Comparison of ENCODE assay signal across 19 cellular contexts in the genomic region with DNA sequence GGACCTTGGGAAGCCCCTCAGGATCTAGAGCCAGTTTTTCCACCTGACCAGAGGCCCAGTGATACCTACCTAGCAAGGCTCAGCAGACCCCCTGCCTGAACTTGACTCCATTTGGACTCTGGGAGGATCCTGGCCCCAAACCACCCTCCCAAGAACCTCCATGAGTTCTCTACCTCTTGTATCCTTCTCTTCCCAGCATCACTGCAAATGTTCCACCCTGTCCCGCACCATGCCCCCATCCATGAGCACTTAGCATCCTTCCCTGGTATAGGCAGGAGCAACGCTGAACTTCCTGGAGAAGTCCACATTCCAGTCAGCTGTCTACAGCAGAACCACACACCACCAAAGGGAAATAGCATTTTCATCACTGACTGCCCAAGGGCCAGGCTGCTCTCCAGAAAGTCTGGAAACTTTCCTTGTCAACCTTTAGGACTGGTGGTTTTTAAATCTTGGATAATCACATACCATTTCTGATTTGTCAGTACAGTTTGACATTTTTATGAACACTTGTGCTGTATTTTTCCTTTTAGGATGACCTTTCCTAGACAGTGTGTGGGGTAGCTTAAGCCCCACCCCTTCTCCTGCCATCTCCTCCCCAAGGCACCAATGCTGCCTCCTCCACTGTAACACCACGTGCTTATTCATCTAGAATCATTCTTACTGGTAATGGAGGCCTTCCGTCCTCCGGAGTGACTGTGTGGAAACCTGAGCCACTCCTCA. TPM values are rescaled to one million over a fixed set of nuclear protein-coding genes. Genes with fewer than 3 reads are reported as not detected.
A peak's percentile ranks its signal among the peaks of the same experiment; 100 is the strongest.
DNase-seq lines count a peak whose midpoint lies in the region; ATAC-seq and TF ChIP-seq lines count a peak whose summit lies in the region.
"Had no signal": no experiment of that assay in that cellular context is flagged by ENCODE, and none has a peak within 500 bp of the region (broad histone marks: within the 10 kb centered on the region; RNA-seq: fewer than 3 reads in every experiment).

No MANE protein-coding gene starts in this region.

- BruUV-seq in HCT116 (replicated peaks; lab: Mats Ljungman, UMichigan) = no TSS peak

- ATAC-seq in activated T-cell treated with anti-CD3 and anti-CD28 coated beads, Interleukin-2, amount 50 U/mL, for 4 hours = peak; percentile 16 to 37
- ATAC-seq in HCT116 (peak; percentile 57), HG03565 (IDR thresholded peaks at IDR 0.05; ENCODE audit: unreplicated experiment) (no peak)
- ATAC-seq: left cardiac atrium, upper lobe of right lung had no signal

- CTCF ChIA-PET in HCT116 (lab: Charles Lee) = interaction anchor here (0.9 to 1.0 kb wide), 2 partner anchors 9 to 32 kb away, joined by 4 read pairs; partner anchors contain the start of gene GAA

- H3K27me3 ChIP-seq in HCT116 (ENCODE audit: insufficient read depth, low read length) (0 out of 2 replicates have a peak, but pooled peaks cover 6% of the 10 kb centered on the region), esophagus squamous epithelium (no peaks in the 10 kb centered on the region)
- H3K27me3 ChIP-seq: BLaER1, Peyer's patch, right atrium auricular region, upper lobe of right lung had no signal

- no peak for TF ChIP-seq RAD21 in HCT116 (IDR thresholded peaks at IDR 0.05; ENCODE audit: low read depth)

- no peak overlapping the region for H3K4me3 ChIP-seq in HCT116 (replicated peaks in 1 of 2; ENCODE audit: low read depth in 1 of 2, low read length in 2 of 2)
- no peak overlapping the region for H3K4me3 ChIP-seq in esophagus squamous epithelium
- H3K4me3 ChIP-seq: BLaER1, coronary artery, Peyer's patch, right atrium auricular region, upper lobe of right lung had no signal

- H3K79me2 ChIP-seq in HCT116 (ENCODE audit: insufficient read depth, low read length) = no peaks in the 10 kb centered on the region; the same call in 1 of the 2 replicates

- no peaks in the 10 kb centered on the region for H3K9me3 Mint-ChIP-seq in activated T-cell treated with anti-CD3 and anti-CD28 coated beads, Interleukin-2, amount 50 U/mL, for 4 hours
- no peaks in the 10 kb centered on the region for H3K9me3 Mint-ChIP-seq in activated naive CD8-positive, alpha-beta T cell treated with anti-CD3 and anti-CD28 coated beads for 36 hours
- H3K9me3 Mint-ChIP-seq in nephron progenitor cell = no peaks in the 10 kb centered on the region
- H3K9me3 Mint-ChIP-seq: activated CD4-positive, alpha-beta T cell treated with anti-CD3 and anti-CD28 coated beads, Interleukin-2, amount 10 ng/mL, durations not matched to agents 7 days and 5 days; memory B cell; T-helper 1 cell treated with Interleukin-12 subunit alpha and Interleukin-12 subunit beta and Interleukin-4 antibody, amounts not matched to agents 30 μg/mL and 1 μg/mL, for 36 hours had no signal

- peaks cover 25% of the 10 kb centered on the region for H3K36me3 Mint-ChIP-seq in activated T-cell treated with anti-CD3 and anti-CD28 coated beads, Interleukin-2, amount 50 U/mL, for 4 hours (ENCODE audit: insufficient read depth)
- peaks cover 29% of the 10 kb centered on the region for H3K36me3 Mint-ChIP-seq in activated naive CD8-positive, alpha-beta T cell treated with anti-CD3 and anti-CD28 coated beads for 36 hours
- peaks cover 49% of the 10 kb centered on the region for H3K36me3 Mint-ChIP-seq in nephron progenitor cell (ENCODE audit: low read depth)

- no peak overlapping the region for H2AFZ ChIP-seq in HCT116 (ENCODE audit: low read depth, low read length, poor library complexity, severe bottlenecking)

- no peaks in the 10 kb centered on the region for H3K4me1 Mint-ChIP-seq in activated T-cell treated with anti-CD3 and anti-CD28 coated beads, Interleukin-2, amount 50 U/mL, for 4 hours (ENCODE audit: low read depth)
- H3K4me1 Mint-ChIP-seq in activated naive CD8-positive, alpha-beta T cell treated with anti-CD3 and anti-CD28 coated beads for 36 hours = peaks cover 1% of the 10 kb centered on the region
- peaks cover 2% of the 10 kb centered on the region for H3K4me1 Mint-ChIP-seq in nephron progenitor cell
- H3K4me1 Mint-ChIP-seq: activated CD4-positive, alpha-beta T cell treated with anti-CD3 and anti-CD28 coated beads, Interleukin-2, amount 10 ng/mL, durations not matched to agents 7 days and 5 days; memory B cell had no signal

- peaks cover 46 to 53% of the 10 kb centered on the region in 2 experiments for H3K36me3 ChIP-seq in HCT116 (ENCODE audit: control insufficient read depth in 1 of 2, insufficient read depth in 2 of 2, low read length in 2 of 2)
- H3K36me3 ChIP-seq in esophagus squamous epithelium = peaks cover 29 to 63% (median 34%) of the 10 kb centered on the region in 3 donors

- no peaks in the 10 kb centered on the region for H3K4me1 ChIP-seq in HCT116 (ENCODE audit: control insufficient read depth in 1 of 2, insufficient read depth in 2 of 2, low read length in 2 of 2)
- no peaks in the 10 kb centered on the region for H3K4me1 ChIP-seq in esophagus squamous epithelium
- H3K4me1 ChIP-seq: BLaER1, Peyer's patch, right atrium auricular region, upper lobe of right lung had no signal

- H3K9me2 ChIP-seq in HCT116 (ENCODE audit: insufficient read depth) = no peaks in the 10 kb centered on the region

- H3K9ac ChIP-seq in HCT116 (ENCODE audit: low read length) = no peak overlapping the region
- H3K9ac ChIP-seq: BLaER1 had no signal

- TF ChIP-seq POLR2A in HCT116 (IDR thresholded peaks at IDR 0.05; ENCODE audit: borderline replicate concordance, extremely low read depth, insufficient read depth, insufficient read length) (no peak), esophagus squamous epithelium (IDR thresholded peaks at IDR 0.05) (no peak)

- no peak for TF ChIP-seq CTCF in HCT116 (IDR thresholded peaks at IDR 0.05 in 2 of 3, conservative IDR thresholded peaks at IDR 0.05 in 1 of 3; ENCODE audit: borderline replicate concordance in 1 of 3, insufficient read depth in 1 of 3, low read depth in 2 of 3, low read length in 2 of 3)
- TF ChIP-seq CTCF in nephron progenitor cell (IDR thresholded peaks at IDR 0.05) = no peak
- no peak for TF ChIP-seq CTCF in esophagus squamous epithelium (IDR thresholded peaks at IDR 0.05)

- no peak overlapping the region for H3K4me3 Mint-ChIP-seq in activated T-cell treated with anti-CD3 and anti-CD28 coated beads, Interleukin-2, amount 50 U/mL, for 4 hours
- no peak overlapping the region for H3K4me3 Mint-ChIP-seq in activated naive CD8-positive, alpha-beta T cell treated with anti-CD3 and anti-CD28 coated beads for 36 hours
- no peak overlapping the region for H3K4me3 Mint-ChIP-seq in nephron progenitor cell
- H3K4me3 Mint-ChIP-seq: activated CD4-positive, alpha-beta T cell treated with anti-CD3 and anti-CD28 coated beads, Interleukin-2, amount 10 ng/mL, durations not matched to agents 7 days and 5 days; memory B cell; T-helper 1 cell treated with Interleukin-12 subunit alpha and Interleukin-12 subunit beta and Interleukin-4 antibody, amounts not matched to agents 30 μg/mL and 1 μg/mL, for 36 hours had no signal

- no peak overlapping the region for H3K4me2 ChIP-seq in HCT116 (ENCODE audit: low read length)
- H3K4me2 ChIP-seq: BLaER1 had no signal

- POLR2A ChIA-PET in HCT116 (lab: Charles Lee) = interaction anchor here (0.8 to 2.2 kb wide), 3 partner anchors 9 to 13 kb away, joined by 3 to 8 read pairs (median 4); no protein-coding TSS in a partner anchor

- intact Hi-C loops in HCT116 (cut with micrococcal nuclease) = no loop called here
- intact Hi-C loops in esophagus squamous epithelium (cut with DNase I) = no loop called here

- RAD21 ChIA-PET in HCT116 (lab: Charles Lee; ENCODE audit: low non-redundant PET in 1 of 2, low total read pairs in 2 of 2, uncharacterized antibody in 2 of 2, unreplicated experiment in 2 of 2) = no interaction called here

- H3K27ac ChIP-seq in HCT116 (ENCODE audit: low read depth, low read length) = no peak overlapping the region
- no peak overlapping the region for H3K27ac ChIP-seq in esophagus squamous epithelium
- H3K27ac ChIP-seq: BLaER1, coronary artery, Peyer's patch, right atrium auricular region, upper lobe of right lung had no signal

- no peaks in the 10 kb centered on the region for H4K20me1 ChIP-seq in HCT116 (ENCODE audit: insufficient read depth)

- H3K27ac Mint-ChIP-seq in activated naive CD8-positive, alpha-beta T cell treated with anti-CD3 and anti-CD28 coated beads for 36 hours = peak overlapping the region; percentile 11
- peak overlapping the region; percentile 85 for H3K27ac Mint-ChIP-seq in nephron progenitor cell
- H3K27ac Mint-ChIP-seq: activated CD4-positive, alpha-beta T cell treated with anti-CD3 and anti-CD28 coated beads, Interleukin-2, amount 10 ng/mL, durations not matched to agents 7 days and 5 days; memory B cell; T-helper 1 cell treated with Interleukin-12 subunit alpha and Interleukin-12 subunit beta and Interleukin-4 antibody, amounts not matched to agents 30 μg/mL and 1 μg/mL, for 36 hours had no signal

- no peaks in the 10 kb centered on the region for H3K27me3 Mint-ChIP-seq in activated T-cell treated with anti-CD3 and anti-CD28 coated beads, Interleukin-2, amount 50 U/mL, for 4 hours (ENCODE audit: low read depth)
- peaks cover 7% of the 10 kb centered on the region for H3K27me3 Mint-ChIP-seq in activated naive CD8-positive, alpha-beta T cell treated with anti-CD3 and anti-CD28 coated beads for 36 hours
- H3K27me3 Mint-ChIP-seq in nephron progenitor cell (ENCODE audit: low read depth, poor library complexity) = peaks cover 6% of the 10 kb centered on the region

- H3K9me3 ChIP-seq in HCT116 (ENCODE audit: control insufficient read depth in 1 of 2, insufficient read depth in 1 of 2, low read depth in 1 of 2, low read length in 2 of 2) = no peaks in the 10 kb centered on the region
- no peaks in the 10 kb centered on the region for H3K9me3 ChIP-seq in esophagus squamous epithelium
- H3K9me3 ChIP-seq: BLaER1, Peyer's patch, right atrium auricular region, upper lobe of right lung had no signal

- no peak for DNase-seq in activated T-cell treated with anti-CD3 and anti-CD28 coated beads, Interleukin-2, amount 50 U/mL, for 4 hours
- DNase-seq in activated T-cell treated with anti-CD3 and anti-CD28 coated beads, Interleukin-2, amount 50 U/mL, for 48 hours = no peak
- DNase-seq in HCT116 (ENCODE audit: low read depth, low spot score) (no peak), nephron progenitor cell (no peak), esophagus squamous epithelium (lab: John Stamatoyannopoulos, UW) (no peak)
- DNase-seq in activated naive CD8-positive, alpha-beta T cell treated with anti-CD3 and anti-CD28 coated beads for 36 hours = no peak
- DNase-seq in effector CD4-positive, alpha-beta T cell = no peak
- DNase-seq: activated CD4-positive, alpha-beta T cell treated with anti-CD3 and anti-CD28 coated beads, Interleukin-2, amount 10 ng/mL, durations not matched to agents 7 days and 5 days; left cardiac atrium; NCI-H1105 treated with DMSO at 0.1 percent for 48 hours; NCI-H2081 treated with DMSO at 0.1 percent for 48 hours; Peyer's patch; upper lobe of right lung had no signal

- 80 to 85% methylated on average over 2 to 4 of the region's 5 CpGs for WGBS in esophagus squamous epithelium, 2 donors

RNA-seq across cellular contexts. Expression of gene EIF4A3, which starts 13.9 kb away (rescaled TPM):
- total RNA-seq in activated T-cell treated with anti-CD3 and anti-CD28 coated beads, Interleukin-2, amount 50 U/mL, for 4 hours = 100 to 1,000 TPM; 228 to 251 (median 230) TPM
- total RNA-seq in HCT116 (2021; ENCODE audit: unreplicated experiment) (248 TPM), esophagus squamous epithelium (100 to 1,000 TPM in 2 of 4 donors, 10 to 100 TPM in 2; 69.0 to 112 (median 94.7) TPM)
- polyA plus RNA-seq in HCT116 (2012) = 244 and 255 TPM in 2 replicates
- total RNA-seq in activated naive CD8-positive, alpha-beta T cell treated with anti-CD3 and anti-CD28 coated beads for 36 hours = 100 to 1,000 TPM; 192 to 197 TPM

RNA-seq across cellular contexts. Expression of gene GAA, which starts 31.7 kb away (rescaled TPM):
- 10 to 100 TPM; 16.1 to 18.6 (median 16.7) TPM for total RNA-seq in activated T-cell treated with anti-CD3 and anti-CD28 coated beads, Interleukin-2, amount 50 U/mL, for 4 hours
- 131 TPM for total RNA-seq in HCT116 (2021; ENCODE audit: unreplicated experiment)
- 139 and 156 TPM in 2 replicates for polyA plus RNA-seq in HCT116 (2012)
- total RNA-seq in activated naive CD8-positive, alpha-beta T cell treated with anti-CD3 and anti-CD28 coated beads for 36 hours = 10 to 100 TPM; 39.3 to 43.9 TPM
- 10 to 100 TPM; 14.3 to 50.4 (median 28.7) TPM for total RNA-seq in esophagus squamous epithelium

RNA-seq across cellular contexts. Expression of gene CARD14, which starts 36.8 kb away (rescaled TPM):
- not detected for total RNA-seq in activated T-cell treated with anti-CD3 and anti-CD28 coated beads, Interleukin-2, amount 50 U/mL, for 4 hours
- total RNA-seq in HCT116 (2021; ENCODE audit: unreplicated experiment) (0.25 TPM), esophagus squamous epithelium (10 to 100 TPM; 13.0 to 54.3 (median 27.6) TPM)
- polyA plus RNA-seq in HCT116 (2012) = 0.57 and 0.62 TPM in 2 replicates
- not detected for total RNA-seq in activated naive CD8-positive, alpha-beta T cell treated with anti-CD3 and anti-CD28 coated beads for 36 hours
- total RNA-seq: activated CD4-positive, alpha-beta T cell treated with anti-CD3 and anti-CD28 coated beads, Interleukin-2, amount 10 ng/mL, durations not matched to agents 7 days and 5 days; left cardiac atrium; right atrium auricular region had no signal

Comparison
In these comparisons a context has a peak if more than half of its experiments do, and no peak if none do; other contexts are left out.
1. RNA of gene CARD14, which starts 36.8 kb away (total RNA-seq): 13.0 to 54.3 TPM in esophagus squamous epithelium; 0.25 TPM in HCT116 (single experiment), not detected in activated naive CD8-positive, alpha-beta T cell treated with anti-CD3 and anti-CD28 coated beads for 36 hours and not detected in activated T-cell treated with anti-CD3 and anti-CD28 coated beads, Interleukin-2, amount 50 U/mL, for 4 hours; every median in the first group is over 10 times any median in the second.